In the genomic region with DNA sequence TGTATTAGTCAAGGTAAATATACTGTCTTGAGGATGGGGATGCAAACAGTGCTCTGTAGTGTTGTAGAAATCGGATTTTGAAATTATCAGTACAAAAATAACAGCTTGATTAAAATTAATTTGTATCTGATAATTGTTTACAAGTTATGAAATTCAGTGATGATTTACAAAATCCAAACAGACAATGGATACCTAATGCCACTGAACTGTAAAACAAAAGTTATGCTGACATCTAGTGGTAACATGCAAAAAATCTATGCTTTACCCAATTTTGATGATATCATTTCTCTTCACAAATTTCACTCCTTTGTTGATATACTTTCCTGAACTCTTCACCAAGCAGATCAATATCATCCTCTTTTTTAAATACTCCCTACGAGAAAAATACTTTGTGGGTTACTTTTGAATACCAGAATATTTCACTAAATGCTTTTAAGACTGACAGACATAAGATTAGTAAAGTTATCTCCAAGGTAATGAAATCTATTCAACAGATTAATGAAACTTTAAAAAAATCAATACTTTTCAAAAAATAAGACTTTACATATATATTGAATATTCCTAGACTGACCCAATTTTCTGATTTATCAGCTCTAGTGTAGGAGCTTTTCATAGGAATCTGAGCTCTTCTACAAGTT, we compare ENCODE assay signal across 8 cellular contexts. TPM values are rescaled to one million over a fixed set of nuclear protein-coding genes. Genes with fewer than 3 reads are reported as not detected.
A peak's percentile ranks its signal among the peaks of the same experiment; 100 is the strongest.
DNase-seq lines count a peak whose midpoint lies in the region; ATAC-seq and TF ChIP-seq lines count a peak whose summit lies in the region.

No MANE protein-coding gene starts in this region.

- intact Hi-C loops in left colon (cut with DNase I, micrococcal nuclease), result loop anchor here in 1 of 2 donors (10.0 kb wide), 1 partner anchor 184 kb away; the partner anchor contains the start of gene RFX7

- peak; percentile 62 for ATAC-seq in GM18511 (IDR thresholded peaks at IDR 0.05; ENCODE audit: unreplicated experiment)
- peak; percentile 53 for ATAC-seq in left colon
- no peak for ATAC-seq in GM21529 (IDR thresholded peaks at IDR 0.05; ENCODE audit: unreplicated experiment)

- TF ChIP-seq CTCF in astrocyte of the cerebellum (IDR thresholded peaks at IDR 0.05; ENCODE audit: low read depth, low read length, missing control alignments), result peak; percentile 17

- DNase-seq in AG20443 (ENCODE audit: low spot score), result peak; percentile 46
- DNase-seq in NCI-H1105 treated with DMSO at 0.1 percent for 48 hours (lab: John Stamatoyannopoulos, UW), result peak; percentile 35
- peak; percentile 29 for DNase-seq in astrocyte of the cerebellum (ENCODE audit: low read depth)
- no peak for DNase-seq in left colon
- no peak for DNase-seq in stimulated activated CD4-positive, alpha-beta T cell treated with anti-CD3 and anti-CD28 coated beads, Interleukin-2, amount 100 ng/mL, for 48 hours
- no peak for DNase-seq in occipital lobe (lab: John Stamatoyannopoulos, UW)

- in situ Hi-C loops in astrocyte of the cerebellum (cut with HindIII; ENCODE audit: low sequenced_read_pairs), result no loop called here

- no peak overlapping the region for H3K4me3 ChIP-seq in astrocyte of the cerebellum (ENCODE audit: low read depth, low read length)

RNA-seq across cellular contexts. Expression of gene MNS1, which starts 36.0 kb away (rescaled TPM):
- total RNA-seq in left colon, result 1 to 10 TPM in 1 of 2 donors, under 1 TPM in 1; 0.73 to 1.4 TPM
- total RNA-seq in occipital lobe, result 1.9 TPM

Comparison
In these comparisons a context has a peak if more than half of its experiments do, and no peak if none do; other contexts are left out.
1. DNase-seq: peak in AG20443 (single experiment), NCI-H1105 treated with DMSO at 0.1 percent for 48 hours (single experiment) and astrocyte of the cerebellum (single experiment); none in left colon (0 of 2), stimulated activated CD4-positive, alpha-beta T cell treated with anti-CD3 and anti-CD28 coated beads, Interleukin-2, amount 100 ng/mL, for 48 hours (0 of 2) and occipital lobe (single experiment).